9 cellular contexts compared by ENCODE assay signal in genomic region chr2:141911485-141912066, GRCh38.
A peak's percentile ranks its signal among the peaks of the same experiment; 100 is the strongest.
DNase-seq lines count a peak whose midpoint lies in the region; ATAC-seq and TF ChIP-seq lines count a peak whose summit lies in the region.
"Had no signal": no experiment of that assay in that cellular context is flagged by ENCODE, and none has a peak within 500 bp of the region (broad histone marks: within the 10 kb centered on the region; RNA-seq: fewer than 3 reads in every experiment).

No MANE protein-coding gene starts in this region.

- no peak overlapping the region for H3K27ac Mint-ChIP-seq in stimulated activated memory B cell treated with anti-CD40 and anti-IgM and Interleukin-4, amounts not matched to agents 10 μg/mL and 1 μg/mL and 100 μg/mL, for 72 hours

- H3K4me2 ChIP-seq in OCI-LY7 (ENCODE audit: low read length): no peak overlapping the region

- ATAC-seq in GM18861 (IDR thresholded peaks at IDR 0.05; ENCODE audit: unreplicated experiment) (peak; percentile 78), HG03039 (IDR thresholded peaks at IDR 0.05; ENCODE audit: unreplicated experiment) (peak; percentile 63), sciatic nerve (no peak)
- ATAC-seq in stimulated activated memory B cell treated with anti-CD40 and anti-IgM and Interleukin-4, amounts not matched to agents 10 μg/mL and 1 μg/mL and 100 μg/mL, for 72 hours: no peak

- H3K9me2 ChIP-seq in OCI-LY7 (ENCODE audit: insufficient read depth, low read length): no peaks in the 10 kb centered on the region

- no peaks in the 10 kb centered on the region for H3K36me3 ChIP-seq in OCI-LY7 (ENCODE audit: insufficient read depth, low read length)
- H3K36me3 ChIP-seq: thoracic aorta had no signal

- H3K27ac ChIP-seq in C4-2B (no peak overlapping the region), OCI-LY7 (ENCODE audit: low read depth, low read length, poor library complexity, severe bottlenecking) (no peak overlapping the region)
- H3K27ac ChIP-seq: thoracic aorta had no signal

- peak; percentile 41 for DNase-seq in OCI-LY7 (ENCODE audit: low spot score)
- DNase-seq in glomerular visceral epithelial cell (ENCODE audit: extremely low spot score): peak; percentile 47
- no peak for DNase-seq in NCI-H345 (lab: John Stamatoyannopoulos, UW)
- DNase-seq in sciatic nerve (ENCODE audit: low spot score): no peak

- H3K36me3 Mint-ChIP-seq in stimulated activated memory B cell treated with anti-CD40 and anti-IgM and Interleukin-4, amounts not matched to agents 10 μg/mL and 1 μg/mL and 100 μg/mL, for 72 hours: no peaks in the 10 kb centered on the region

- CTCF ChIA-PET in OCI-LY7 (lab: Charles Lee; ENCODE audit: unreplicated experiment): interaction anchor here (0.6 kb wide), 1 partner anchor 412 kb away, joined by 3 read pairs; no protein-coding TSS in a partner anchor

- H3K9me3 ChIP-seq in OCI-LY7 (ENCODE audit: low read length): no peaks in the 10 kb centered on the region
- H3K9me3 ChIP-seq: thoracic aorta had no signal

- H3K27me3 Mint-ChIP-seq in stimulated activated memory B cell treated with anti-CD40 and anti-IgM and Interleukin-4, amounts not matched to agents 10 μg/mL and 1 μg/mL and 100 μg/mL, for 72 hours: no peaks in the 10 kb centered on the region

- intact Hi-C loops in OCI-LY7 (cut with micrococcal nuclease; ENCODE audit: unreplicated experiment): no loop called here
- intact Hi-C loops in sciatic nerve (cut with DNase I): no loop called here

- H3K4me1 Mint-ChIP-seq in stimulated activated memory B cell treated with anti-CD40 and anti-IgM and Interleukin-4, amounts not matched to agents 10 μg/mL and 1 μg/mL and 100 μg/mL, for 72 hours: no peaks in the 10 kb centered on the region

- BruUV-seq in OCI-LY7 (replicated peaks; lab: Mats Ljungman, UMichigan): no TSS peak

- no peak overlapping the region for H2AFZ ChIP-seq in OCI-LY7 (ENCODE audit: low read length)

- POLR2A ChIA-PET in OCI-LY7 (lab: Charles Lee): no interaction called here

- H3K79me2 ChIP-seq in OCI-LY7 (ENCODE audit: insufficient read depth, low read depth, low read length): no peaks in the 10 kb centered on the region

- TF ChIP-seq CTCF in C4-2B (conservative IDR thresholded peaks at IDR 0.05) (peak; percentile 62), OCI-LY7 (conservative IDR thresholded peaks at IDR 0.05; ENCODE audit: low read length) (peak; percentile 73)

- no peaks in the 10 kb centered on the region for H3K4me1 ChIP-seq in OCI-LY7 (ENCODE audit: insufficient read depth, low read length, poor library complexity, severe bottlenecking)

- peaks cover 6% of the 10 kb centered on the region for H3K9me3 Mint-ChIP-seq in stimulated activated memory B cell treated with anti-CD40 and anti-IgM and Interleukin-4, amounts not matched to agents 10 μg/mL and 1 μg/mL and 100 μg/mL, for 72 hours

- no peak overlapping the region for H3K4me3 Mint-ChIP-seq in stimulated activated memory B cell treated with anti-CD40 and anti-IgM and Interleukin-4, amounts not matched to agents 10 μg/mL and 1 μg/mL and 100 μg/mL, for 72 hours

- H4K20me1 ChIP-seq in OCI-LY7 (ENCODE audit: insufficient read depth, low read length): no peaks in the 10 kb centered on the region

- H3K4me3 ChIP-seq in OCI-LY7 (ENCODE audit: low read depth, low read length, poor library complexity, severe bottlenecking): no peak overlapping the region
- H3K4me3 ChIP-seq: thoracic aorta had no signal

Comparison
In these comparisons a context has a peak if more than half of its experiments do, and no peak if none do; other contexts are left out.
1. ATAC-seq: peak in GM18861 (single experiment) and HG03039 (single experiment); none in sciatic nerve (single experiment) and stimulated activated memory B cell treated with anti-CD40 and anti-IgM and Interleukin-4, amounts not matched to agents 10 μg/mL and 1 μg/mL and 100 μg/mL, for 72 hours (single experiment).
2. DNase-seq: peak in OCI-LY7 (single experiment) and glomerular visceral epithelial cell (single experiment); none in NCI-H345 (single experiment) and sciatic nerve (single experiment).